Comparison of ENCODE assay signal across 28 cellular contexts in the genomic region with DNA sequence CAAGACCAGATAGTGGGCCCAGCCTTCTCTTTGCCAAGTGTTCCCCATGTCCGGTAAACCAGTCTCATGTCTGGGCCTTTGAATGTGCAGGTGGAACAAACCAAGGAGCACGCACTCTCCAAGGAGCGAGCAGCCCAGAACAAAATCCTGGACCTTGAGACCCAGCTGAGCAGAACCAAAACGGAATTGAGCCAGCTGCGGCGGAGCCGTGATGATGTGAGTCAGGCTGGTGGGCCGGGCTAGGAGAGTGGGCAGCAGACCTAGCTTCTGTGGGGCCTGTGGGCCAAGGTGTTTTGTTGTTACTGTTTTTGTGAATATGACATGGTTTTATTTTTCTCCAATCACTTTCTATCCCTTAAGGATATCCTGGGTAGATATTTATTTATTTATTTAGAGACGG.
"Had no signal": no experiment of that assay in that cellular context is flagged by ENCODE, and none has a peak within 500 bp of the region (broad histone marks: within the 10 kb centered on the region; RNA-seq: fewer than 3 reads in every experiment).

No MANE protein-coding gene starts in this region.

- H3K27me3 ChIP-seq: neural progenitor cell, neutrophil, ovary, stomach, testis, thyroid gland, transverse colon, upper lobe of left lung had no signal

- H3K9me3 ChIP-seq: lower lobe of right lung, neutrophil, ovary, prostate gland, stomach, testis, thyroid gland, transverse colon, upper lobe of left lung had no signal

- H3K9me3 Mint-ChIP-seq: mesothelial cell of epicardium; naive B cell; natural killer cell; nephron progenitor cell; neural progenitor cell; stimulated activated naive B cell treated with anti-CD40 and anti-IgM and Interleukin-4, amounts not matched to agents 10 μg/mL and 1 μg/mL and 100 μg/mL, for 72 hours had no signal

- H3K9ac ChIP-seq: neural progenitor cell had no signal

- H3K27ac Mint-ChIP-seq: mesothelial cell of epicardium; natural killer cell; neural progenitor cell; stimulated activated naive B cell treated with anti-CD40 and anti-IgM and Interleukin-4, amounts not matched to agents 10 μg/mL and 1 μg/mL and 100 μg/mL, for 72 hours had no signal

- H3K4me2 ChIP-seq: neural progenitor cell had no signal

- H3K27ac ChIP-seq: lower lobe of right lung, neural progenitor cell, neutrophil, ovary, prostate gland, skin epidermis, stomach, testis, thyroid gland, transverse colon, upper lobe of left lung had no signal

- H3K36me3 ChIP-seq: neural progenitor cell, ovary had no signal

- H2AFZ ChIP-seq: neural progenitor cell had no signal

- H3K27me3 Mint-ChIP-seq: naive B cell; stimulated activated naive B cell treated with anti-CD40 and anti-IgM and Interleukin-4, amounts not matched to agents 10 μg/mL and 1 μg/mL and 100 μg/mL, for 72 hours had no signal

- H3K4me3 ChIP-seq: lower lobe of right lung, neural progenitor cell, ovary, prostate gland, skin epidermis, stomach, testis, thyroid gland, transverse colon, upper lobe of left lung had no signal

- H3K4me1 ChIP-seq: prostate gland, testis, thyroid gland had no signal

- DNase-seq: kidney glomerular epithelial cell; left cardiac atrium; left ventricle myocardium superior; lower lobe of right lung; mammary epithelial cell; mesenchymal stem cell; naive B cell; natural killer cell; nephron progenitor cell; ovary; retina; right cardiac atrium; stimulated activated CD4-positive, alpha-beta T cell treated with anti-CD3 and anti-CD28 coated beads, Interleukin-12 subunit alpha, Interleukin-12 subunit beta, amount 100 ng/mL, for 4 hours; stimulated activated CD4-positive, alpha-beta T cell treated with anti-CD3 and anti-CD28 coated beads, Interleukin-15, amount 100 ng/mL, for 24 hours; stimulated activated CD4-positive, alpha-beta T cell treated with anti-CD3 and anti-CD28 coated beads, Interleukin-2, amount 100 ng/mL, for 24 hours; stimulated activated CD4-positive, alpha-beta T cell treated with anti-CD3 and anti-CD28 coated beads, Interleukin-4, amount 100 ng/mL, for 1 hour; stimulated activated naive B cell treated with anti-CD40 and anti-IgM and Interleukin-4, amounts not matched to agents 10 μg/mL and 1 μg/mL and 100 μg/mL, for 72 hours; stimulated activated naive CD8-positive, alpha-beta T cell treated with anti-CD3 and anti-CD28 coated beads, Interleukin-15, Interleukin-2, amounts not matched to agents 100 U/mL and 50 U/mL, for 24 hours; stomach; testis; thyroid gland; transverse colon; upper lobe of left lung had no signal

- H3K4me3 Mint-ChIP-seq: mesothelial cell of epicardium; natural killer cell; nephron progenitor cell; neural progenitor cell; stimulated activated naive B cell treated with anti-CD40 and anti-IgM and Interleukin-4, amounts not matched to agents 10 μg/mL and 1 μg/mL and 100 μg/mL, for 72 hours had no signal
